16 cellular contexts compared by ENCODE assay signal in genomic region chr6:1716845-1717244, GRCh38.
DNase-seq lines count a peak whose midpoint lies in the region; ATAC-seq, FAIRE-seq and TF ChIP-seq lines count a peak whose summit lies in the region.
"Had no signal": no experiment of that assay in that cellular context is flagged by ENCODE, and none has a peak within 500 bp of the region (broad histone marks: within the 10 kb centered on the region; RNA-seq: fewer than 3 reads in every experiment).

No MANE protein-coding gene starts in this region.

- H3K27me3 Mint-ChIP-seq in astrocyte (ENCODE audit: low read depth, unreplicated experiment) (peaks cover 8% of the 10 kb centered on the region), GM23338 (ENCODE audit: insufficient read depth, low read depth, poor library complexity) (peaks cover 4% of the 10 kb centered on the region)
- H3K27me3 Mint-ChIP-seq: B cell; CD8-positive, alpha-beta memory T cell had no signal

- H3K9me3 ChIP-seq in MG63: no peaks in the 10 kb centered on the region
- H3K9me3 ChIP-seq in astrocyte (ENCODE audit: insufficient read depth, low read depth, low read length): no peaks in the 10 kb centered on the region
- H3K9me3 ChIP-seq: BLaER1 treated with 17β-estradiol and CSF1 and Interleukin-3, amounts not matched to agents 10 nM and 100 nM had no signal

- no peak overlapping the region for H3K4me2 ChIP-seq in astrocyte (ENCODE audit: low read length)
- H3K4me2 ChIP-seq in GM23338: no peak overlapping the region
- H3K4me2 ChIP-seq: BLaER1 treated with 17β-estradiol and CSF1 and Interleukin-3, amounts not matched to agents 10 nM and 100 nM had no signal

- TF ChIP-seq CTCF in astrocyte (IDR thresholded peaks at IDR 0.05; ENCODE audit: insufficient read depth, low read depth, low read length) (no peak), fibroblast of mammary gland (conservative IDR thresholded peaks at IDR 0.05; ENCODE audit: control insufficient read depth, insufficient read depth, low read depth, low read length) (no peak), GM23338 (conservative IDR thresholded peaks at IDR 0.05; ENCODE audit: low read depth in 2 of 2) (no peak)

- DNase-seq in MG63: peak; percentile 32
- DNase-seq in astrocyte (ENCODE audit: low read depth): peak; percentile 17
- DNase-seq in fibroblast of mammary gland (ENCODE audit: low read depth): peak; percentile 12
- peak; percentile 26 for DNase-seq in renal cortical epithelial cell (ENCODE audit: low read depth)
- DNase-seq in mesenteric fat pad (ENCODE audit: low spot score): no peak
- no peak for DNase-seq in GM23338 (ENCODE audit: low spot score)
- DNase-seq: CD8-positive, alpha-beta memory T cell; COR-L47; DMS 273 treated with DMSO at 0.1 percent for 48 hours; H9 had no signal

- H3K4me1 ChIP-seq in astrocyte (ENCODE audit: insufficient read depth, low read length) (no peaks in the 10 kb centered on the region), GM23338 (ENCODE audit: insufficient read depth) (peaks cover 16% of the 10 kb centered on the region)

- no peaks in the 10 kb centered on the region for H3K9me3 Mint-ChIP-seq in astrocyte (ENCODE audit: unreplicated experiment)
- H3K9me3 Mint-ChIP-seq in GM23338: no peaks in the 10 kb centered on the region
- H3K9me3 Mint-ChIP-seq: CD8-positive, alpha-beta memory T cell; H9 had no signal

- no peak overlapping the region for H3K9ac ChIP-seq in astrocyte (ENCODE audit: low read length)
- H3K9ac ChIP-seq: BLaER1 treated with 17β-estradiol and CSF1 and Interleukin-3, amounts not matched to agents 10 nM and 100 nM had no signal

- no peak overlapping the region for H3K4me3 Mint-ChIP-seq in astrocyte (ENCODE audit: unreplicated experiment)
- no peak overlapping the region for H3K4me3 Mint-ChIP-seq in GM23338
- H3K4me3 Mint-ChIP-seq: B cell; CD8-positive, alpha-beta memory T cell; H9 had no signal

- no peak overlapping the region for H3K27ac ChIP-seq in astrocyte (ENCODE audit: low read depth, low read length)
- no peak overlapping the region for H3K27ac ChIP-seq in GM23338 (ENCODE audit: low read depth)
- H3K27ac ChIP-seq: BLaER1 treated with 17β-estradiol and CSF1 and Interleukin-3, amounts not matched to agents 10 nM and 100 nM had no signal

- H3K36me3 Mint-ChIP-seq in astrocyte (ENCODE audit: low read depth, unreplicated experiment) (no peaks in the 10 kb centered on the region), GM23338 (ENCODE audit: low read depth) (no peaks in the 10 kb centered on the region)

- H3K36me3 ChIP-seq in MG63: no peaks in the 10 kb centered on the region
- H3K36me3 ChIP-seq in astrocyte (ENCODE audit: insufficient read depth, low read length): no peaks in the 10 kb centered on the region
- no peaks in the 10 kb centered on the region for H3K36me3 ChIP-seq in GM23338 (ENCODE audit: insufficient read depth)
- H3K36me3 ChIP-seq: BLaER1 treated with 17β-estradiol and CSF1 and Interleukin-3, amounts not matched to agents 10 nM and 100 nM had no signal

- H3K4me1 Mint-ChIP-seq in astrocyte (ENCODE audit: low read depth, unreplicated experiment) (no peaks in the 10 kb centered on the region), GM23338 (peaks cover 18% of the 10 kb centered on the region)
- H3K4me1 Mint-ChIP-seq: B cell; CD8-positive, alpha-beta memory T cell had no signal

- H3K27ac Mint-ChIP-seq in astrocyte (ENCODE audit: unreplicated experiment): no peak overlapping the region
- H3K27ac Mint-ChIP-seq in GM23338: no peak overlapping the region
- H3K27ac Mint-ChIP-seq: B cell; CD8-positive, alpha-beta memory T cell; H9 had no signal

- no peaks in the 10 kb centered on the region for H3K9me2 ChIP-seq in GM23338 (ENCODE audit: insufficient read depth)

- FAIRE-seq in astrocyte (lab: Jason Lieb, UNC): no peak
- FAIRE-seq: G401.6, GM12891, H1 had no signal

- H3F3A ChIP-seq in GM23338 (replicated peaks; ENCODE audit: low read depth): no peaks in the 10 kb centered on the region

- no peaks in the 10 kb centered on the region for H3K79me2 ChIP-seq in astrocyte (ENCODE audit: insufficient read depth, low read length)
- no peaks in the 10 kb centered on the region for H3K79me2 ChIP-seq in GM23338 (replicated peaks; ENCODE audit: insufficient read depth)

- H4K20me1 ChIP-seq in astrocyte (ENCODE audit: insufficient read depth, low read length) (no peaks in the 10 kb centered on the region), GM23338 (replicated peaks; ENCODE audit: insufficient read depth) (no peaks in the 10 kb centered on the region)
- H4K20me1 ChIP-seq: BLaER1 treated with 17β-estradiol and CSF1 and Interleukin-3, amounts not matched to agents 10 nM and 100 nM had no signal

- H3K4me3 ChIP-seq in MG63 (no peak overlapping the region), astrocyte (ENCODE audit: insufficient read depth, low read depth, low read length) (no peak overlapping the region), fibroblast of mammary gland (ENCODE audit: control insufficient read depth, low read depth, low read length) (no peak overlapping the region), GM23338 (no peak overlapping the region)
- H3K4me3 ChIP-seq: BLaER1 treated with 17β-estradiol and CSF1 and Interleukin-3, amounts not matched to agents 10 nM and 100 nM had no signal

- H2AFZ ChIP-seq in astrocyte (ENCODE audit: low read depth, low read length): no peak overlapping the region
- H2AFZ ChIP-seq in GM23338: no peak overlapping the region

- ATAC-seq in GM23338: no peak
- no peak for ATAC-seq in GM21447 (IDR thresholded peaks at IDR 0.05; ENCODE audit: unreplicated experiment)

- H3K27me3 ChIP-seq in MG63 (no peaks in the 10 kb centered on the region), astrocyte (ENCODE audit: insufficient read depth, low read length) (no peaks in the 10 kb centered on the region), GM23338 (ENCODE audit: insufficient read depth) (no peaks in the 10 kb centered on the region)
- H3K27me3 ChIP-seq: BLaER1 treated with 17β-estradiol and CSF1 and Interleukin-3, amounts not matched to agents 10 nM and 100 nM had no signal

TF ChIP-seq in GM23338, 12 proteins besides CTCF, POLR2A, EP300 and RAD21 (continues in another document):
- TF ChIP-seq NANOG (IDR thresholded peaks at IDR 0.05; ENCODE audit: borderline replicate concordance) (no peak), JUNB (IDR thresholded peaks at IDR 0.05; ENCODE audit: unreplicated experiment) (no peak), ZNF331 (CRISPR knock-in tag; IDR thresholded peaks at IDR 0.05; ENCODE audit: low read depth) (no peak), ETS1 (IDR thresholded peaks at IDR 0.05) (no peak), CREB1 (CRISPR knock-in tag; IDR thresholded peaks at IDR 0.05; ENCODE audit: low read depth) (no peak), EZH2 (IDR thresholded peaks at IDR 0.05; ENCODE audit: low read depth, unreplicated experiment) (no peak)
- TF ChIP-seq, protein P1, sequence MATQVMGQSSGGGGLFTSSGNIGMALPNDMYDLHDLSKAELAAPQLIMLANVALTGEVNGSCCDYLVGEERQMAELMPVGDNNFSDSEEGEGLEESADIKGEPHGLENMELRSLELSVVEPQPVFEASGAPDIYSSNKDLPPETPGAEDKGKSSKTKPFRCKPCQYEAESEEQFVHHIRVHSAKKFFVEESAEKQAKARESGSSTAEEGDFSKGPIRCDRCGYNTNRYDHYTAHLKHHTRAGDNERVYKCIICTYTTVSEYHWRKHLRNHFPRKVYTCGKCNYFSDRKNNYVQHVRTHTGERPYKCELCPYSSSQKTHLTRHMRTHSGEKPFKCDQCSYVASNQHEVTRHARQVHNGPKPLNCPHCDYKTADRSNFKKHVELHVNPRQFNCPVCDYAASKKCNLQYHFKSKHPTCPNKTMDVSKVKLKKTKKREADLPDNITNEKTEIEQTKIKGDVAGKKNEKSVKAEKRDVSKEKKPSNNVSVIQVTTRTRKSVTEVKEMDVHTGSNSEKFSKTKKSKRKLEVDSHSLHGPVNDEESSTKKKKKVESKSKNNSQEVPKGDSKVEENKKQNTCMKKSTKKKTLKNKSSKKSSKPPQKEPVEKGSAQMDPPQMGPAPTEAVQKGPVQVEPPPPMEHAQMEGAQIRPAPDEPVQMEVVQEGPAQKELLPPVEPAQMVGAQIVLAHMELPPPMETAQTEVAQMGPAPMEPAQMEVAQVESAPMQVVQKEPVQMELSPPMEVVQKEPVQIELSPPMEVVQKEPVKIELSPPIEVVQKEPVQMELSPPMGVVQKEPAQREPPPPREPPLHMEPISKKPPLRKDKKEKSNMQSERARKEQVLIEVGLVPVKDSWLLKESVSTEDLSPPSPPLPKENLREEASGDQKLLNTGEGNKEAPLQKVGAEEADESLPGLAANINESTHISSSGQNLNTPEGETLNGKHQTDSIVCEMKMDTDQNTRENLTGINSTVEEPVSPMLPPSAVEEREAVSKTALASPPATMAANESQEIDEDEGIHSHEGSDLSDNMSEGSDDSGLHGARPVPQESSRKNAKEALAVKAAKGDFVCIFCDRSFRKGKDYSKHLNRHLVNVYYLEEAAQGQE (IDR thresholded peaks at IDR 0.05; ENCODE audit: unreplicated experiment): no peak

Comparison
In these comparisons a context has a peak if more than half of its experiments do, and no peak if none do; other contexts are left out.
1. DNase-seq: peak in MG63 (single experiment), astrocyte (single experiment), fibroblast of mammary gland (single experiment) and renal cortical epithelial cell (single experiment); none in mesenteric fat pad (single experiment) and GM23338 (single experiment).